Comparison of ENCODE assay signal across 9 cellular contexts in the genomic region with DNA sequence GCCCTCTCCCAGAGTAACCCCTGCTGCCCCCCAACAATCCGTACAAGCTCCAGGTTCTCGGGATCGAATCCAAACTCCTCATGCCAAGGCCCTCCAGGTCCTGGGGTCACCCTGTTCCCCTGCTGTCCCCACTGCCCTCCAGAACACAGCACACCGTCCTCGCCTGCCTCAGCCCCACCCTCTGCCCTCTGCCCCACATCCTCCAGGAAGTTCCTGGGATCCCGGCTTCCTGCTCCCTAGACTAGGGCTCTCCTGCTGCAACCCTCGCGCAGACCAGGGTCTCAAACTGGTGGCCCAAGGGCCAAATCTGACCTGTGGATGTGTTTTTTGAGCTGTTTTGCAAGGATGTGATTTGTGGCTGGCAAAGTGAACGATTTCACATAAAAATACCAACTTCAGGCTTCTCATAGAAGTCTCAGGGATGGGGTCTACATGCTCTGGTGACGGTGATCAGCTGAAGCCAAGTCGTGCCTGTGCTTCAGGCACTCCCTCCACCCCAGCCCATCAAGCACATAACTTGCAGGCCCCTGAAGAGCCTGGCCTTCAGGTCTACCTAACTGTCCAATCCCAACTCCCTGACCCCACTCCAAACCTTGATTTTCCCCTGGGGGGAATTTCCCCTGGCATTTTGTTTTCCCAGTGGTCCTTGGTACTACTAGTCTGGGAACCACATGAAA. TPM values are rescaled to one million over a fixed set of nuclear protein-coding genes. Genes with fewer than 3 reads are reported as not detected.
DNase-seq lines count a peak whose midpoint lies in the region; ATAC-seq and TF ChIP-seq lines count a peak whose summit lies in the region.
"Had no signal": no experiment of that assay in that cellular context is flagged by ENCODE, and none has a peak within 500 bp of the region (broad histone marks: within the 10 kb centered on the region; RNA-seq: fewer than 3 reads in every experiment).

No MANE protein-coding gene starts in this region.

- no peak for TF ChIP-seq RAD21 in HCT116 (IDR thresholded peaks at IDR 0.05; ENCODE audit: low read depth)

- intact Hi-C loops in HCT116 (cut with micrococcal nuclease) (loop anchor here (5.0 to 10.0 kb wide), 2 partner anchors 165 to 252 kb away; a partner anchor contains a TSS), psoas muscle (cut with DNase I) (loop anchor here (5.0 kb wide), 2 partner anchors 75 to 95 kb away; a partner anchor contains a TSS)

- RAD21 ChIA-PET in HCT116 (lab: Charles Lee; ENCODE audit: low non-redundant PET in 1 of 2, low total read pairs in 2 of 2, uncharacterized antibody in 2 of 2, unreplicated experiment in 2 of 2), result interaction anchor here in 1 of 2 experiments (1.5 kb wide), 1 partner anchor 84 kb away, joined by 4 read pairs; no protein-coding TSS in a partner anchor

- CTCF ChIA-PET in HCT116 (lab: Charles Lee), result interaction anchor here (0.9 to 3.5 kb wide), 7 partner anchors 12 to 165 kb away, joined by 3 to 16 read pairs (median 4); a partner anchor contains a TSS

- no peaks in the 10 kb centered on the region for H3K79me2 ChIP-seq in HCT116 (ENCODE audit: insufficient read depth, low read length)

- POLR2A ChIA-PET in HCT116 (lab: Charles Lee), result interaction anchor here (0.6 to 1.1 kb wide), 4 partner anchors 72 to 85 kb away, joined by 3 to 5 read pairs (median 4); no protein-coding TSS in a partner anchor

- no peaks in the 10 kb centered on the region for H3K9me2 ChIP-seq in HCT116 (ENCODE audit: insufficient read depth)

- no peaks in the 10 kb centered on the region for H3K36me3 ChIP-seq in HCT116 (ENCODE audit: control insufficient read depth in 1 of 2, insufficient read depth in 2 of 2, low read length in 2 of 2)
- peaks cover 0 to 11% of the 10 kb centered on the region in 2 donors for H3K36me3 ChIP-seq in esophagus (ENCODE audit: control insufficient read depth in 2 of 2, insufficient read depth in 2 of 2, low read length in 1 of 2)
- H3K36me3 ChIP-seq in psoas muscle (ENCODE audit: insufficient read depth in 1 of 2, low read depth in 1 of 2), result peaks cover 0 to 21% of the 10 kb centered on the region in 2 donors

- 80 to 85% methylated on average over 11 of the region's 11 CpGs for WGBS in esophagus, 2 donors
- WGBS in psoas muscle, 3 donors, result 73 to 79% (median 74%) methylated on average over 11 of the region's 11 CpGs

- no peaks in the 10 kb centered on the region for H4K20me1 ChIP-seq in HCT116 (ENCODE audit: insufficient read depth)

- H3K4me1 ChIP-seq in HCT116 (ENCODE audit: control insufficient read depth in 1 of 2, insufficient read depth in 2 of 2, low read length in 2 of 2) (peaks cover 24 to 38% of the 10 kb centered on the region in 2 experiments), esophagus (ENCODE audit: control insufficient read depth in 2 of 2, insufficient read depth in 2 of 2, low read length in 1 of 2) (peaks cover 0 to 6% of the 10 kb centered on the region in 2 donors), psoas muscle (peaks cover 16% of the 10 kb centered on the region)

- TF ChIP-seq CTCF in HCT116 (IDR thresholded peaks at IDR 0.05 in 2 of 3, conservative IDR thresholded peaks at IDR 0.05 in 1 of 3; ENCODE audit: borderline replicate concordance in 1 of 3, insufficient read depth in 1 of 3, low read depth in 2 of 3, low read length in 2 of 3) (no peak), psoas muscle (IDR thresholded peaks at IDR 0.05) (no peak)

- peak overlapping the region; percentile 84 for H3K9ac ChIP-seq in HCT116 (ENCODE audit: low read length)

- H3K27me3 ChIP-seq in HCT116 (ENCODE audit: insufficient read depth, low read length) (no peaks in the 10 kb centered on the region), esophagus (ENCODE audit: control insufficient read depth in 1 of 2, insufficient read depth in 2 of 2, low read length in 2 of 2) (no peaks in the 10 kb centered on the region), psoas muscle (ENCODE audit: insufficient read depth in 3 of 3, low read length in 2 of 3) (no peaks in the 10 kb centered on the region)

- no peak for TF ChIP-seq POLR2A in HCT116 (IDR thresholded peaks at IDR 0.05; ENCODE audit: borderline replicate concordance, extremely low read depth, insufficient read depth, insufficient read length)

- ATAC-seq in HCT116, result no peak
- ATAC-seq in psoas muscle, result no peak
- ATAC-seq in HG03045 (IDR thresholded peaks at IDR 0.05; ENCODE audit: unreplicated experiment), result no peak

- H3K27ac ChIP-seq in HCT116 (ENCODE audit: low read depth, low read length) (peak overlapping the region; percentile 72), esophagus (ENCODE audit: low read depth in 2 of 2, low read length in 1 of 2) (peak overlapping the region; percentile 84 to 91), psoas muscle (peak overlapping the region; percentile 78)

- H3K4me2 ChIP-seq in HCT116 (ENCODE audit: low read length), result peak overlapping the region; percentile 100

- no peak for DNase-seq in HCT116 (ENCODE audit: low read depth, low spot score)
- DNase-seq in SK-N-DZ (ENCODE audit: low spot score), result peak; percentile 31
- no peak for DNase-seq in psoas muscle
- DNase-seq in A172 (ENCODE audit: low spot score), result no peak
- DNase-seq in NCI-H748 (lab: John Stamatoyannopoulos, UW; ENCODE audit: unreplicated experiment), result no peak
- no peak for DNase-seq in NCI-H1092 (lab: John Stamatoyannopoulos, UW)
- DNase-seq: foreskin melanocyte had no signal

- H3K4me3 ChIP-seq in HCT116 (replicated peaks in 1 of 2; ENCODE audit: low read depth in 1 of 2, low read length in 2 of 2), result peak overlapping the region in 1 of 2 experiments; percentile 82; a peak in 2 of 4 replicates
- no peak overlapping the region for H3K4me3 ChIP-seq in esophagus (ENCODE audit: low read depth in 1 of 2, low read length in 2 of 2)
- no peak overlapping the region for H3K4me3 ChIP-seq in psoas muscle

- BruUV-seq in HCT116 (replicated peaks; lab: Mats Ljungman, UMichigan), result no TSS peak

- H2AFZ ChIP-seq in HCT116 (ENCODE audit: low read depth, low read length, poor library complexity, severe bottlenecking), result no peak overlapping the region

- no peaks in the 10 kb centered on the region for H3K9me3 ChIP-seq in HCT116 (ENCODE audit: control insufficient read depth in 1 of 2, insufficient read depth in 1 of 2, low read depth in 1 of 2, low read length in 2 of 2)
- no peaks in the 10 kb centered on the region for H3K9me3 ChIP-seq in esophagus (ENCODE audit: control insufficient read depth in 2 of 2, insufficient read depth in 1 of 2, low read depth in 1 of 2, low read length in 1 of 2)
- no peaks in the 10 kb centered on the region for H3K9me3 ChIP-seq in psoas muscle

TF ChIP-seq in HCT116, 20 proteins besides CTCF, POLR2A, EP300 and RAD21 (continues in another document):
- TF ChIP-seq EGR1 (IDR thresholded peaks at IDR 0.05; ENCODE audit: low read depth) (no peak), EZH2phosphoT487 (IDR thresholded peaks at IDR 0.05; ENCODE audit: borderline replicate concordance) (no peak), ZNF274 (IDR thresholded peaks at IDR 0.05; ENCODE audit: low read depth, low read length) (no peak), JUND (IDR thresholded peaks at IDR 0.05) (no peak), POLR2AphosphoS5 (IDR thresholded peaks at IDR 0.05; ENCODE audit: low read depth, low read length) (no peak), TCF7L2 (IDR thresholded peaks at IDR 0.05; ENCODE audit: borderline replicate concordance, extremely low read depth, insufficient read depth, insufficient read length) (no peak), SIN3A (IDR thresholded peaks at IDR 0.05; ENCODE audit: low read depth) (no peak)
- TF ChIP-seq, protein P1, sequence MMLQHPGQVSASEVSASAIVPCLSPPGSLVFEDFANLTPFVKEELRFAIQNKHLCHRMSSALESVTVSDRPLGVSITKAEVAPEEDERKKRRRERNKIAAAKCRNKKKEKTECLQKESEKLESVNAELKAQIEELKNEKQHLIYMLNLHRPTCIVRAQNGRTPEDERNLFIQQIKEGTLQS (IDR thresholded peaks at IDR 0.05), result no peak
- TF ChIP-seq, protein P2, sequence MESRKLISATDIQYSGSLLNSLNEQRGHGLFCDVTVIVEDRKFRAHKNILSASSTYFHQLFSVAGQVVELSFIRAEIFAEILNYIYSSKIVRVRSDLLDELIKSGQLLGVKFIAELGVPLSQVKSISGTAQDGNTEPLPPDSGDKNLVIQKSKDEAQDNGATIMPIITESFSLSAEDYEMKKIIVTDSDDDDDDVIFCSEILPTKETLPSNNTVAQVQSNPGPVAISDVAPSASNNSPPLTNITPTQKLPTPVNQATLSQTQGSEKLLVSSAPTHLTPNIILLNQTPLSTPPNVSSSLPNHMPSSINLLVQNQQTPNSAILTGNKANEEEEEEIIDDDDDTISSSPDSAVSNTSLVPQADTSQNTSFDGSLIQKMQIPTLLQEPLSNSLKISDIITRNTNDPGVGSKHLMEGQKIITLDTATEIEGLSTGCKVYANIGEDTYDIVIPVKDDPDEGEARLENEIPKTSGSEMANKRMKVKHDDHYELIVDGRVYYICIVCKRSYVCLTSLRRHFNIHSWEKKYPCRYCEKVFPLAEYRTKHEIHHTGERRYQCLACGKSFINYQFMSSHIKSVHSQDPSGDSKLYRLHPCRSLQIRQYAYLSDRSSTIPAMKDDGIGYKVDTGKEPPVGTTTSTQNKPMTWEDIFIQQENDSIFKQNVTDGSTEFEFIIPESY (IDR thresholded peaks at IDR 0.05; ENCODE audit: extremely low read depth, insufficient replicate concordance, low read length), result no peak

RNA-seq across cellular contexts. Expression of a gene that starts 1.8 kb away (rescaled TPM):
- 66.3 TPM for total RNA-seq in HCT116 (2021; ENCODE audit: unreplicated experiment)
- polyA plus RNA-seq in HCT116 (2012), result 76.3 and 91.9 TPM in 2 replicates
- 64.4 and 74.3 TPM in 2 replicates for polyA plus RNA-seq in SK-N-DZ (2014; cell fraction: cytosol; rRNA removed)
- polyA plus RNA-seq in SK-N-DZ (2014; cell fraction: nucleus; rRNA removed), result 37.0 and 58.7 TPM in 2 replicates
- polyA plus RNA-seq in esophagus, result 100 to 1,000 TPM in 1 of 2 donors, 10 to 100 TPM in 1; 77.7 to 121 TPM
- 10 to 100 TPM; 48.9 to 65.3 (median 55.9) TPM for total RNA-seq in psoas muscle
- 100 to 1,000 TPM in 2 of 3 donors, 10 to 100 TPM in 1; 97.6 to 131 (median 102) TPM for polyA plus RNA-seq in psoas muscle
- 105 and 138 TPM in 2 replicates for total RNA-seq in A172 (2014; rRNA removed; shearing (Covaris generic))

RNA-seq across cellular contexts. Expression of a gene that starts 29.1 kb away (rescaled TPM):
- total RNA-seq in HCT116 (2021; ENCODE audit: unreplicated experiment) (0.79 TPM), psoas muscle (not detected)
- polyA plus RNA-seq in HCT116 (2012), result 0.67 and 0.70 TPM in 2 replicates
- polyA plus RNA-seq in SK-N-DZ (2014; cell fraction: cytosol; rRNA removed), result not detected in 2 replicates
- polyA plus RNA-seq in SK-N-DZ (2014; cell fraction: nucleus; rRNA removed), result 0.51 TPM in 1 of 2 replicates, not detected in the other
- polyA plus RNA-seq in esophagus (under 1 TPM; 0.07 to 0.24 TPM), psoas muscle (under 1 TPM in 1 of 3 donors, not detected in 2; 0.03 TPM)
- 0.07 and 0.47 TPM in 2 replicates for total RNA-seq in A172 (2014; rRNA removed; shearing (Covaris generic))

RNA-seq across cellular contexts. Expression of a gene that starts 36.7 kb away (rescaled TPM):
- 34.7 TPM for total RNA-seq in HCT116 (2021; ENCODE audit: unreplicated experiment)
- 30.8 and 34.9 TPM in 2 replicates for polyA plus RNA-seq in HCT116 (2012)
- 59.1 and 60.5 TPM in 2 replicates for polyA plus RNA-seq in SK-N-DZ (2014; cell fraction: cytosol; rRNA removed)
- 28.8 and 38.0 TPM in 2 replicates for polyA plus RNA-seq in SK-N-DZ (2014; cell fraction: nucleus; rRNA removed)
- under 1 TPM; 0.12 TPM for polyA plus RNA-seq in esophagus
- total RNA-seq in psoas muscle, result under 1 TPM in 2 of 4 donors, not detected in 2; 0.15 to 0.24 TPM
- under 1 TPM in 2 of 3 donors, not detected in 1; 0.12 to 0.17 TPM for polyA plus RNA-seq in psoas muscle
- 0.76 and 0.86 TPM in 2 replicates for total RNA-seq in A172 (2014; rRNA removed; shearing (Covaris generic))

Comparison
In these comparisons a context has a peak if more than half of its experiments do, and no peak if none do; other contexts are left out.
1. RNA of a gene that starts 36.7 kb away (total RNA-seq): 34.7 TPM in HCT116 (single experiment); 0.76 to 0.86 TPM in A172 and 0.15 to 0.24 TPM in psoas muscle; every median in the first group is over 10 times any median in the second.
2. Peak in every context shown above with its lines, with median percentiles within 50 percentile points of each other: H3K27ac ChIP-seq.